33 cellular contexts compared by ENCODE assay signal in the genomic region with DNA sequence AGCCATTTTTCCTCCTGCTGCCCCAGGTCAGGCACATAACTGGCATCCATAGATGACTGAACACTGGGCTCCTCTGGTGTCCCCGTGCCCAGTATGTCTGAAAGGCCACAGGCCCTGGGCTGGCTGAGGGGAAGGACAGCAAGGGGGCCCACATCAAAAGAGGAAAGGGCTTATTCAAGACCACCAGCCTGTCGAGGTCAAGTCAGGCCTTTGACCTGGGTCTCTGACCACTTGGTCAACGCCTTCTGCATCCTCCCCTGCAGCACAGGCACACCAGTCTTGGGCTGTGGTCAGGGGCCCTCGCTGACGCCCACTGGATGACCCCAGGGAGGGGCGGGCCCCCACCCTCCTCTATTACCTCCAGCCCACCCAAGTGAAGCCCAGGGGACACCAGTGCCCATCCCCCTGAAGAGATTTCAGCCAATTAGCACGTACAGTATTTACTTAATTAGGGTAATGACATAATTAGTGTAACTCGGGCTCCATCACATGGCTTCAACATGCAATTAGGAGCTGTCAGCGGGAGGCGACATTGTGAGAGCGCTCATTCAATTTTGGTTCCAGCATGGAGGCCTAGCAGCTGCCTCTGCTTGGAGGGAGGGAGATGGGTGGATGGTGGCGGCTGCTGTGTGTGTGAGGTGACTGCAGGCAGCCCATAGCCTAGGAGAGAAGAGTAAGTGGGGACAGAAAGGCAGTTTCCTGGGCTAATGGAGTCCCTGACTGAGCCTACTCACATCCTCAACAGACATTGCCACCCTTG. TPM values are rescaled to one million over a fixed set of nuclear protein-coding genes. Genes with fewer than 3 reads are reported as not detected.
DNase-seq lines count a peak whose midpoint lies in the region; ATAC-seq and TF ChIP-seq lines count a peak whose summit lies in the region.
"Had no signal": no experiment of that assay in that cellular context is flagged by ENCODE, and none has a peak within 500 bp of the region (broad histone marks: within the 10 kb centered on the region; RNA-seq: fewer than 3 reads in every experiment).

No MANE protein-coding gene starts in this region.

- H3K9me3 ChIP-seq in OCI-LY7 (ENCODE audit: low read length): no peaks in the 10 kb centered on the region
- H3K9me3 ChIP-seq: adrenal gland, esophagus squamous epithelium, heart left ventricle, left ventricle myocardium inferior, prostate gland, sigmoid colon, thyroid gland had no signal

- H4K20me1 ChIP-seq in OCI-LY7 (ENCODE audit: insufficient read depth, low read length): no peaks in the 10 kb centered on the region

- POLR2A ChIA-PET in OCI-LY7 (lab: Charles Lee): no interaction called here
- POLR2A ChIA-PET in GM10248 (lab: Yijun Ruan, JAX): no interaction called here

- no peak overlapping the region for H3K27ac ChIP-seq in OCI-LY7 (ENCODE audit: low read depth, low read length, poor library complexity, severe bottlenecking)
- H3K27ac ChIP-seq: adrenal gland, esophagus squamous epithelium, foreskin keratinocyte, heart left ventricle, left ventricle myocardium inferior, prostate gland, sigmoid colon, thyroid gland had no signal

- intact Hi-C loops in OCI-LY7 (cut with micrococcal nuclease; ENCODE audit: unreplicated experiment): no loop called here

- no peaks in the 10 kb centered on the region for H3K9me3 Mint-ChIP-seq in mesothelial cell of epicardium
- H3K9me3 Mint-ChIP-seq: activated CD8-positive, alpha-beta T cell treated with anti-CD3 and anti-CD28 coated beads for 36 hours; activated naive CD4-positive, alpha-beta T cell treated with anti-CD3 and anti-CD28 coated beads for 36 hours; activated T-helper 1 cell treated with anti-CD3 and anti-CD28 coated beads, Interleukin-12 subunit alpha, Interleukin-12 subunit beta, Interleukin-2, Interleukin-4 antibody, amounts not matched to agents 30 ng/mL and 10 ng/mL and 1 ng/mL, durations not matched to agents 14 hours and 24 hours and 36 hours; dendritic cell treated with granulocyte-macrophage colony-stimulating factor and Interleukin-4, amounts not matched to agents 40 ng/mL and 50 ng/mL, for 4 days; HFFc6 had no signal

- no peak overlapping the region for H3K4me3 Mint-ChIP-seq in mesothelial cell of epicardium
- H3K4me3 Mint-ChIP-seq: activated CD8-positive, alpha-beta T cell treated with anti-CD3 and anti-CD28 coated beads for 36 hours; activated naive CD4-positive, alpha-beta T cell treated with anti-CD3 and anti-CD28 coated beads for 36 hours; activated T-helper 1 cell treated with anti-CD3 and anti-CD28 coated beads, Interleukin-12 subunit alpha, Interleukin-12 subunit beta, Interleukin-2, Interleukin-4 antibody, amounts not matched to agents 30 ng/mL and 10 ng/mL and 1 ng/mL, durations not matched to agents 14 hours and 24 hours and 36 hours; dendritic cell treated with granulocyte-macrophage colony-stimulating factor and Interleukin-4, amounts not matched to agents 40 ng/mL and 50 ng/mL, for 4 days; HFFc6 had no signal

- no peaks in the 10 kb centered on the region for H3K27me3 Mint-ChIP-seq in mesothelial cell of epicardium (ENCODE audit: low read depth)
- H3K27me3 Mint-ChIP-seq: activated CD8-positive, alpha-beta T cell treated with anti-CD3 and anti-CD28 coated beads for 36 hours had no signal

- BruUV-seq in OCI-LY7 (replicated peaks; lab: Mats Ljungman, UMichigan): no TSS peak

- peaks cover 36% of the 10 kb centered on the region for H3K4me1 Mint-ChIP-seq in mesothelial cell of epicardium

- DNase-seq in NCI-H2081 (lab: John Stamatoyannopoulos, UW) (peak; percentile 21 to 67), NCI-H2081 treated with DMSO at 0.1 percent for 48 hours (lab: John Stamatoyannopoulos, UW) (no peak), NCI-H146 (lab: John Stamatoyannopoulos, UW) (peak; percentile 85), OCI-LY7 (ENCODE audit: low spot score) (no peak), mesothelial cell of epicardium (ENCODE audit: low spot score in 2 of 2, unreplicated experiment in 2 of 2) (no peak), GM10248 (ENCODE audit: extremely low spot score) (no peak), NCI-H1694 (lab: John Stamatoyannopoulos, UW) (no peak)
- DNase-seq: activated CD4-positive, CD25-positive, alpha-beta regulatory T cell treated with anti-CD3 and anti-CD28 coated beads, Interleukin-2, amount 50 U/mL, for 72 hours; activated CD8-positive, alpha-beta memory T cell treated with anti-CD3 and anti-CD28 coated beads, Interleukin-2, amount 50 U/mL, for 48 hours; activated CD8-positive, alpha-beta T cell treated with anti-CD3 and anti-CD28 coated beads for 36 hours; activated naive CD4-positive, alpha-beta T cell treated with anti-CD3 and anti-CD28 coated beads for 36 hours; adrenal gland; esophagus squamous epithelium; foreskin keratinocyte; GOT3; HFFc6; KBM-7; left ventricle myocardium inferior; mesendoderm; NCI-H187; NCI-H446; NK-92 treated with Interleukin-12 subunit alpha and Interleukin-12 subunit beta, amount 100 ng/mL, for 24 hours; nucleus accumbens; SHP77; sigmoid colon; stimulated activated CD4-positive, alpha-beta T cell treated with anti-CD3 and anti-CD28 coated beads, Interleukin-4, amount 100 ng/mL, for 1 hour; thyroid gland had no signal

- CTCF ChIA-PET in OCI-LY7 (lab: Charles Lee; ENCODE audit: unreplicated experiment): no interaction called here
- CTCF ChIA-PET in GM10248 (lab: Yijun Ruan, JAX): no interaction called here

- H3K4me2 ChIP-seq in OCI-LY7 (ENCODE audit: low read length): no peak overlapping the region

- H3K36me3 ChIP-seq in OCI-LY7 (ENCODE audit: insufficient read depth, low read length): no peaks in the 10 kb centered on the region
- H3K36me3 ChIP-seq: adrenal gland, esophagus squamous epithelium, heart left ventricle, left ventricle myocardium inferior, prostate gland, sigmoid colon, thyroid gland had no signal

- H3K27ac Mint-ChIP-seq in mesothelial cell of epicardium: peak overlapping the region; percentile 43
- H3K27ac Mint-ChIP-seq: activated CD8-positive, alpha-beta T cell treated with anti-CD3 and anti-CD28 coated beads for 36 hours; activated naive CD4-positive, alpha-beta T cell treated with anti-CD3 and anti-CD28 coated beads for 36 hours; activated T-helper 1 cell treated with anti-CD3 and anti-CD28 coated beads, Interleukin-12 subunit alpha, Interleukin-12 subunit beta, Interleukin-2, Interleukin-4 antibody, amounts not matched to agents 30 ng/mL and 10 ng/mL and 1 ng/mL, durations not matched to agents 14 hours and 24 hours and 36 hours; dendritic cell treated with granulocyte-macrophage colony-stimulating factor and Interleukin-4, amounts not matched to agents 40 ng/mL and 50 ng/mL, for 4 days; HFFc6 had no signal

- no peaks in the 10 kb centered on the region for H3K9me2 ChIP-seq in OCI-LY7 (ENCODE audit: insufficient read depth, low read length)

- H3K4me1 ChIP-seq in OCI-LY7 (ENCODE audit: insufficient read depth, low read length, poor library complexity, severe bottlenecking): no peaks in the 10 kb centered on the region
- H3K4me1 ChIP-seq: foreskin keratinocyte, prostate gland, sigmoid colon had no signal

- H3K4me3 ChIP-seq in OCI-LY7 (ENCODE audit: low read depth, low read length, poor library complexity, severe bottlenecking): no peak overlapping the region
- H3K4me3 ChIP-seq: adrenal gland, esophagus squamous epithelium, heart left ventricle, left ventricle myocardium inferior, prostate gland, sigmoid colon, thyroid gland had no signal

- no peak overlapping the region for H2AFZ ChIP-seq in OCI-LY7 (ENCODE audit: low read length)

- ATAC-seq in HG03108 (IDR thresholded peaks at IDR 0.05; ENCODE audit: unreplicated experiment): no peak
- ATAC-seq: activated CD8-positive, alpha-beta T cell treated with anti-CD3 and anti-CD28 coated beads for 36 hours; foreskin keratinocyte; heart left ventricle; Panc1 had no signal

- no peaks in the 10 kb centered on the region for H3K79me2 ChIP-seq in OCI-LY7 (ENCODE audit: insufficient read depth, low read depth, low read length)

- H3K36me3 Mint-ChIP-seq in mesothelial cell of epicardium: no peaks in the 10 kb centered on the region

- TF ChIP-seq CTCF in OCI-LY7 (conservative IDR thresholded peaks at IDR 0.05; ENCODE audit: low read length) (0 out of 2 replicates have a peak, but pooled peaks have one; percentile 23), mesothelial cell of epicardium (IDR thresholded peaks at IDR 0.05; ENCODE audit: unreplicated experiment) (no peak), GM10248 (IDR thresholded peaks at IDR 0.05; ENCODE audit: control extremely low read depth, extremely low read depth, low read depth, missing control alignments) (no peak)

RNA-seq across cellular contexts. Expression of a gene that starts 13.5 kb away (rescaled TPM):
- 14.2 and 18.3 TPM in 2 replicates for total RNA-seq in OCI-LY7 (2014; rRNA removed; shearing (Covaris generic))
- total RNA-seq in OCI-LY7 (2022) (5.8 and 10.5 TPM in 2 replicates), mesothelial cell of epicardium (8.2 to 9.5 TPM (median 8.4 TPM) in 3 replicates)

RNA-seq across cellular contexts. Expression of a gene that starts 15.0 kb away (rescaled TPM):
- 24.5 and 28.1 TPM in 2 replicates for total RNA-seq in OCI-LY7 (2014; rRNA removed; shearing (Covaris generic))
- total RNA-seq in OCI-LY7 (2022) (28.6 and 29.6 TPM in 2 replicates), mesothelial cell of epicardium (9.0 to 10.7 TPM (median 10.6 TPM) in 3 replicates)

RNA-seq across cellular contexts. Expression of a gene that starts 24.2 kb away (rescaled TPM):
- 27.8 and 38.5 TPM in 2 replicates for total RNA-seq in OCI-LY7 (2014; rRNA removed; shearing (Covaris generic))
- 66.2 and 67.9 TPM in 2 replicates for total RNA-seq in OCI-LY7 (2022)
- 99.0 to 105 TPM (median 101 TPM) in 3 replicates for total RNA-seq in mesothelial cell of epicardium

RNA-seq across cellular contexts. Expression of a gene that starts 57.0 kb away (rescaled TPM):
- 1.1 and 4.4 TPM in 2 replicates for total RNA-seq in OCI-LY7 (2014; rRNA removed; shearing (Covaris generic))
- total RNA-seq in OCI-LY7 (2022) (13.8 and 15.6 TPM in 2 replicates), mesothelial cell of epicardium (10.6 to 11.8 TPM (median 11.6 TPM) in 3 replicates)

Comparison
In these comparisons a context has a peak if more than half of its experiments do, and no peak if none do; other contexts are left out.
1. DNase-seq: peak in NCI-H2081 (2 of 2) and NCI-H146 (single experiment); none in NCI-H2081 treated with DMSO at 0.1 percent for 48 hours (single experiment), OCI-LY7 (single experiment), mesothelial cell of epicardium (0 of 2), GM10248 (single experiment) and NCI-H1694 (single experiment).